In genomic region chr4:158079661-158080060, GRCh38 we compare ENCODE assay signal across 1 cellular context.
TF ChIP-seq lines count a peak whose summit lies in the region.

No MANE protein-coding gene starts in this region.

TF ChIP-seq in GM23338, 12 proteins besides CTCF, POLR2A, EP300 and RAD21:
- TF ChIP-seq ZNF462 (CRISPR knock-in tag; IDR thresholded peaks at IDR 0.05) (no peak), EZH2 (IDR thresholded peaks at IDR 0.05; ENCODE audit: low read depth, unreplicated experiment) (no peak), JUNB (IDR thresholded peaks at IDR 0.05; ENCODE audit: unreplicated experiment) (no peak), NANOG (IDR thresholded peaks at IDR 0.05; ENCODE audit: borderline replicate concordance) (no peak), EZH2phosphoT487 (IDR thresholded peaks at IDR 0.05; ENCODE audit: unreplicated experiment) (no peak), POLR2AphosphoS5 (IDR thresholded peaks at IDR 0.05; ENCODE audit: low read depth) (no peak)
